In genomic region chr12:65121049-65121955, GRCh38 we compare ENCODE assay signal across 8 cellular contexts. TPM values are rescaled to one million over a fixed set of nuclear protein-coding genes. Genes with fewer than 3 reads are reported as not detected.
A peak's percentile ranks its signal among the peaks of the same experiment; 100 is the strongest.
DNase-seq lines count a peak whose midpoint lies in the region; FAIRE-seq and TF ChIP-seq lines count a peak whose summit lies in the region.

TSS of gene WIF1 (minus strand) at chr12:65121305. CDS start at chr12:65121191, 114 bp downstream.

- H2BK120ac ChIP-seq in neuronal stem cell (ENCODE audit: low read depth, low read length) = peak within 1 kb of the TSS; percentile 53

- H3K27ac ChIP-seq in HUES48 (ENCODE audit: low read depth, low read length) (no peak within 1 kb of the TSS), esophagus squamous epithelium (no peak within 1 kb of the TSS), neuronal stem cell (replicated peaks; ENCODE audit: low read length) (no peak within 1 kb of the TSS)

- peak within 1 kb of the TSS; percentile 95 for H3K4me2 ChIP-seq in neuronal stem cell (ENCODE audit: insufficient read depth, low read length, poor library complexity, severe bottlenecking)

- H3K4me3 ChIP-seq in HUES48 (ENCODE audit: low read depth, low read length) = peak within 1 kb of the TSS; percentile 56
- peak within 1 kb of the TSS in 3 of 4 donors; percentile 22 to 62 (median 41) for H3K4me3 ChIP-seq in esophagus squamous epithelium
- H3K4me3 ChIP-seq in neuronal stem cell (ENCODE audit: low read length in 2 of 2) = peak within 1 kb of the TSS; percentile 30 to 70

- H2BK15ac ChIP-seq in neuronal stem cell (ENCODE audit: low read length) = peak within 1 kb of the TSS; percentile 61

- H3K9ac ChIP-seq in HUES48 (ENCODE audit: low read depth, low read length) = no peak within 1 kb of the TSS
- H3K9ac ChIP-seq in neuronal stem cell (ENCODE audit: low read depth, low read length, poor library complexity) = peak within 1 kb of the TSS; percentile 82

- H3K4ac ChIP-seq in neuronal stem cell (ENCODE audit: low read length) = no peak within 1 kb of the TSS

- peaks cover 2% of the 10 kb centered on the region for H3K79me1 ChIP-seq in neuronal stem cell (ENCODE audit: low read depth, low read length)

- intact Hi-C loops in esophagus squamous epithelium (cut with DNase I) = loop anchor here (5.0 kb wide), 1 partner anchor 229 kb away; no protein-coding TSS in a partner anchor

- H3K4me1 ChIP-seq in HUES48 (ENCODE audit: control insufficient read depth, insufficient read depth, low read length) (peaks cover 4% of the 10 kb centered on the region), esophagus squamous epithelium (peaks cover 8 to 13% (median 8%) of the 10 kb centered on the region in 3 donors), neuronal stem cell (ENCODE audit: control insufficient read depth in 2 of 2, insufficient read depth in 1 of 2, low read depth in 1 of 2, low read length in 2 of 2) (peaks cover 0 to 2% of the 10 kb centered on the region in 2 donors)

- peak; percentile 21 to 36 for DNase-seq in activated CD4-positive, alpha-beta T cell treated with anti-CD3 and anti-CD28 coated beads for 4 hours
- DNase-seq in activated CD4-positive, alpha-beta T cell treated with anti-CD3 and anti-CD28 coated beads, Interleukin-2, amount 50 U/mL, for 1 hour = no peak
- peak; percentile 6 to 17 for DNase-seq in activated CD4-positive, alpha-beta T cell treated with anti-CD3 and anti-CD28 coated beads, Interleukin-2, amount 50 U/mL, for 4 hours
- no peak for DNase-seq in esophagus squamous epithelium (lab: John Stamatoyannopoulos, UW)
- DNase-seq in neuronal stem cell (ENCODE audit: low spot score) = peak; percentile 44
- no peak for DNase-seq in H54 (ENCODE audit: insufficient read length, low spot score)
- no peak for DNase-seq in cortex of kidney (lab: John Stamatoyannopoulos, UW)

- H2AK5ac ChIP-seq in neuronal stem cell (ENCODE audit: low read depth, low read length) = peak within 1 kb of the TSS; percentile 11

- H3K9me3 ChIP-seq in HUES48 (ENCODE audit: control insufficient read depth, insufficient read depth, low read length) (no peaks in the 10 kb centered on the region), esophagus squamous epithelium (no peaks in the 10 kb centered on the region), neuronal stem cell (replicated peaks in 1 of 2; ENCODE audit: control insufficient read depth in 2 of 2, insufficient read depth in 1 of 2, low read depth in 1 of 2, low read length in 2 of 2) (peaks cover 3 to 6% of the 10 kb centered on the region in 2 donors)

- peak within 1 kb of the TSS; percentile 86 for H3K18ac ChIP-seq in neuronal stem cell (ENCODE audit: low read length)

- no peak within 1 kb of the TSS for H4K91ac ChIP-seq in neuronal stem cell (ENCODE audit: low read depth, low read length, poor library complexity)

- peak within 1 kb of the TSS; percentile 95 for H2AFZ ChIP-seq in neuronal stem cell (ENCODE audit: low read length)

- H3K36me3 ChIP-seq in HUES48 (ENCODE audit: control insufficient read depth, insufficient read depth, low read length) = no peaks in the 10 kb centered on the region
- H3K36me3 ChIP-seq in esophagus squamous epithelium = no peaks in the 10 kb centered on the region
- H3K36me3 ChIP-seq in neuronal stem cell (replicated peaks in 1 of 2; ENCODE audit: control insufficient read depth in 2 of 2, insufficient read depth in 2 of 2, low read length in 2 of 2) = no peaks in the 10 kb centered on the region

- H2BK5ac ChIP-seq in neuronal stem cell (ENCODE audit: low read length) = no peak within 1 kb of the TSS

- no peak within 1 kb of the TSS for H2BK12ac ChIP-seq in neuronal stem cell (ENCODE audit: low read length)

- H3K14ac ChIP-seq in neuronal stem cell (ENCODE audit: low read length) = no peak within 1 kb of the TSS

- no peak within 1 kb of the TSS for H4K8ac ChIP-seq in neuronal stem cell (ENCODE audit: low read depth, low read length)

- TF ChIP-seq POLR2A in esophagus squamous epithelium (IDR thresholded peaks at IDR 0.05) = no peak
- no peak for TF ChIP-seq POLR2A in H54 (IDR thresholded peaks at IDR 0.05; ENCODE audit: low read depth, low read length)

- 17 to 23% methylated on average over 20 to 44 of the region's 73 CpGs for WGBS in esophagus squamous epithelium, 2 donors
- WGBS in neuronal stem cell (ENCODE audit: extremely low coverage in 2 of 2, insufficient read length in 2 of 2, insufficient replicate concordance in 1 of 2), 2 donors = no CpG with 5 or more reads among the region's 73 CpGs

- H3K23ac ChIP-seq in neuronal stem cell (ENCODE audit: low read depth, low read length, poor library complexity) = peak within 1 kb of the TSS; percentile 40

- peaks cover 46% of the 10 kb centered on the region for H3K27me3 ChIP-seq in HUES48 (ENCODE audit: control insufficient read depth, insufficient read depth, low read length)
- peaks cover 0 to 96% (median 17%) of the 10 kb centered on the region in 4 donors for H3K27me3 ChIP-seq in esophagus squamous epithelium
- peaks cover 0 to 73% (median 21%) of the 10 kb centered on the region in 3 experiments for H3K27me3 ChIP-seq in neuronal stem cell (ENCODE audit: control insufficient read depth in 3 of 3, insufficient read depth in 3 of 3, low read depth in 1 of 3, low read length in 3 of 3)

- no peak for FAIRE-seq in H54 (lab: Jason Lieb, UNC)

- peak in 1 of 6 experiments; percentile 6 for TF ChIP-seq CTCF in esophagus squamous epithelium (IDR thresholded peaks at IDR 0.05)

RNA-seq across cellular contexts. Expression of gene WIF1, which starts in this region (rescaled TPM):
- total RNA-seq in esophagus squamous epithelium = 1 to 10 TPM in 1 of 4 donors, not detected in 3; 6.1 TPM
- polyA plus RNA-seq in neuronal stem cell (2013, experiment 1 of 2) = 0.10 TPM
- 0.12 TPM for polyA plus RNA-seq in neuronal stem cell (2013, experiment 2 of 2)

Comparison
In these comparisons a context has a peak if more than half of its experiments do, and no peak if none do; other contexts are left out.
1. DNase-seq: peak in activated CD4-positive, alpha-beta T cell treated with anti-CD3 and anti-CD28 coated beads for 4 hours (2 of 2), activated CD4-positive, alpha-beta T cell treated with anti-CD3 and anti-CD28 coated beads, Interleukin-2, amount 50 U/mL, for 4 hours (2 of 2) and neuronal stem cell (single experiment); none in activated CD4-positive, alpha-beta T cell treated with anti-CD3 and anti-CD28 coated beads, Interleukin-2, amount 50 U/mL, for 1 hour (single experiment), esophagus squamous epithelium (single experiment), H54 (single experiment) and cortex of kidney (single experiment).
2. Peak in every context shown above with its lines, with median percentiles within 50 percentile points of each other: H3K4me3 ChIP-seq.